In the genomic region with DNA sequence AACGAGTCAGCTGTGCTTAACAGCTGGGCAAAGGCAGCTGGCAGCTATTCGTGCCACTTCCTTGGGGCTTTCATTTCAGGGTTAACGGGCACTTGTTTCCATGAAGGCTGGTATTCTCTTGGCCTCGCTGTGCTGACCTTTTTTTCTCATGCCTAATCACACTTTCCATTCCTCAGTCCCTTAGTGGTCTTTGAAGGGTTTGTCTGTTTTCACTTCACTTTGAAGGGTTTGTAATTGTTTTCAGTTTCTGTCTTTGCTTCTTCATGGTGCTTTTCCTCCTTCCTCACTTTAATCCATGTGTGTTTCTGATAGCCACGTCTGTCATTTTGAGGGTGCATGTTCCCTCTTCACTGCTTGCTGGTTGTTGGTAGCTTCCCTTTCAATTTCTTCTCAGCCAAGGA, we compare ENCODE assay signal across 1 cellular context.
A peak's percentile ranks its signal among the peaks of the same experiment; 100 is the strongest.
TF ChIP-seq lines count a peak whose summit lies in the region.

No MANE protein-coding gene starts in this region.

TF ChIP-seq in K562, 482 proteins besides CTCF, POLR2A, EP300 and RAD21:
- TF ChIP-seq SUPT5H (IDR thresholded peaks at IDR 0.05): 0 out of 2 replicates have a peak, but pooled peaks have one; percentile 9
- 0 out of 2 replicates have a peak, but pooled peaks have one; percentile 9 for TF ChIP-seq ARID2 (IDR thresholded peaks at IDR 0.05)
- TF ChIP-seq SIN3A (IDR thresholded peaks at IDR 0.05; ENCODE audit: borderline replicate concordance in 2 of 2, control insufficient read depth in 1 of 2, low read depth in 2 of 2, low read length in 2 of 2): peak in 1 of 2 experiments; percentile 13; a peak in 1 of 4 replicates
- TF ChIP-seq ZNF263 (CRISPR knock-in tag; IDR thresholded peaks at IDR 0.05; ENCODE audit: borderline replicate concordance): no peak
- 0 out of 2 replicates have a peak, but pooled peaks have one; percentile 40 for TF ChIP-seq PREB (CRISPR knock-in tag; IDR thresholded peaks at IDR 0.05)
- TF ChIP-seq CREB3 (tag; conservative IDR thresholded peaks at IDR 0.05; ENCODE audit: low read depth): no peak
- TF ChIP-seq POLR2B (IDR thresholded peaks at IDR 0.05; ENCODE audit: low read depth, partially characterized antibody): peak; percentile 19
- TF ChIP-seq HDAC1 (IDR thresholded peaks at IDR 0.05): peak in 1 of 2 experiments; percentile 50; a peak in 1 of 4 replicates
- peak; percentile 8; the same call in 1 of the 2 replicates for TF ChIP-seq HDAC6 (IDR thresholded peaks at IDR 0.05; ENCODE audit: low read depth, low read length)
- TF ChIP-seq, protein P1, sequence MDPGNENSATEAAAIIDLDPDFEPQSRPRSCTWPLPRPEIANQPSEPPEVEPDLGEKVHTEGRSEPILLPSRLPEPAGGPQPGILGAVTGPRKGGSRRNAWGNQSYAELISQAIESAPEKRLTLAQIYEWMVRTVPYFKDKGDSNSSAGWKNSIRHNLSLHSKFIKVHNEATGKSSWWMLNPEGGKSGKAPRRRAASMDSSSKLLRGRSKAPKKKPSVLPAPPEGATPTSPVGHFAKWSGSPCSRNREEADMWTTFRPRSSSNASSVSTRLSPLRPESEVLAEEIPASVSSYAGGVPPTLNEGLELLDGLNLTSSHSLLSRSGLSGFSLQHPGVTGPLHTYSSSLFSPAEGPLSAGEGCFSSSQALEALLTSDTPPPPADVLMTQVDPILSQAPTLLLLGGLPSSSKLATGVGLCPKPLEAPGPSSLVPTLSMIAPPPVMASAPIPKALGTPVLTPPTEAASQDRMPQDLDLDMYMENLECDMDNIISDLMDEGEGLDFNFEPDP (CRISPR knock-in tag; IDR thresholded peaks at IDR 0.05): no peak
- no peak for TF ChIP-seq RNF219 (CRISPR knock-in tag; IDR thresholded peaks at IDR 0.05)
- TF ChIP-seq FIP1L1 (IDR thresholded peaks at IDR 0.05; ENCODE audit: low read depth, low read length, poor library complexity, severe bottlenecking): no peak
- 0 out of 4 replicates have a peak, but pooled peaks of 1 of the 2 experiments have one; percentile 52 for TF ChIP-seq FOXA3 (CRISPR knock-in tag; conservative IDR thresholded peaks at IDR 0.05 in 1 of 2, IDR thresholded peaks at IDR 0.05 in 1 of 2)
- peak; percentile 54; the same call in 1 of the 2 replicates for TF ChIP-seq HDGF (IDR thresholded peaks at IDR 0.05)
- TF ChIP-seq DACH1 (IDR thresholded peaks at IDR 0.05; ENCODE audit: partially characterized antibody): peak; percentile 43
- TF ChIP-seq CSDE1 (IDR thresholded peaks at IDR 0.05): peak in 1 of 2 experiments; percentile 54; a peak in 1 of 4 replicates
- TF ChIP-seq, protein P2, sequence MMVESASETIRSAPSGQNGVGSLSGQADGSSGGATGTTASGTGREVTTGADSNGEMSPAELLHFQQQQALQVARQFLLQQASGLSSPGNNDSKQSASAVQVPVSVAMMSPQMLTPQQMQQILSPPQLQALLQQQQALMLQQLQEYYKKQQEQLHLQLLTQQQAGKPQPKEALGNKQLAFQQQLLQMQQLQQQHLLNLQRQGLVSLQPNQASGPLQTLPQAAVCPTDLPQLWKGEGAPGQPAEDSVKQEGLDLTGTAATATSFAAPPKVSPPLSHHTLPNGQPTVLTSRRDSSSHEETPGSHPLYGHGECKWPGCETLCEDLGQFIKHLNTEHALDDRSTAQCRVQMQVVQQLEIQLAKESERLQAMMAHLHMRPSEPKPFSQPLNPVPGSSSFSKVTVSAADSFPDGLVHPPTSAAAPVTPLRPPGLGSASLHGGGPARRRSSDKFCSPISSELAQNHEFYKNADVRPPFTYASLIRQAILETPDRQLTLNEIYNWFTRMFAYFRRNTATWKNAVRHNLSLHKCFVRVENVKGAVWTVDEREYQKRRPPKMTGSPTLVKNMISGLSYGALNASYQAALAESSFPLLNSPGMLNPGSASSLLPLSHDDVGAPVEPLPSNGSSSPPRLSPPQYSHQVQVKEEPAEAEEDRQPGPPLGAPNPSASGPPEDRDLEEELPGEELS (CRISPR knock-in tag; IDR thresholded peaks at IDR 0.05; ENCODE audit: borderline replicate concordance): no peak
